21 cellular contexts compared by ENCODE assay signal in the genomic region with DNA sequence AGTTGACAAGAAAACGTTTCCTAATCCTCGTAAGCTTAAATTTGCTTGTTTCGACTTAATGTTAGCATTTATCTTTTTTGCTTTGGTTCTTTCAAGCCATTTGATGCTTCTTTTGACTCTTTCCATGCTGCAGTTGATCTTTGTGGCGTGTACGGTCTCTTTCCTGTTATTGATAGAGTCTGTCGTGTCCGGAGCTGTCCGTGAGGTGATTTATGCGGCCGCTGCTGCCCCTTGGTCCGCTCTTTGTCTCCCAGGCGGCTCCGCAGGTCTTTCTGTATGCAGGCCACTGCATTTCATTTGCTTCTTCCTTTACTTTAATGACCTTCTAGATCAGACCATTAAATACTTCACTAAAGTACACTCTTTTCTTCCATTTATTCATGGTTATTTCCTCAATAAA. TPM values are rescaled to one million over a fixed set of nuclear protein-coding genes. Genes with fewer than 3 reads are reported as not detected.
DNase-seq lines count a peak whose midpoint lies in the region; ATAC-seq, FAIRE-seq and TF ChIP-seq lines count a peak whose summit lies in the region.
"Had no signal": no experiment of that assay in that cellular context is flagged by ENCODE, and none has a peak within 500 bp of the region (broad histone marks: within the 10 kb centered on the region; RNA-seq: fewer than 3 reads in every experiment).

No MANE protein-coding gene starts in this region.

- H3K27ac ChIP-seq in ectodermal cell (ENCODE audit: insufficient read depth, low read depth, low read length, poor library complexity, severe bottlenecking) (peak overlapping the region; percentile 60), A673 (ENCODE audit: low read depth, low read length, poor library complexity, severe bottlenecking) (no peak overlapping the region)
- H3K27ac ChIP-seq: BLaER1 treated with 17β-estradiol and CSF1 and Interleukin-3, amounts not matched to agents 10 nM and 100 nM; SJCRH30 had no signal

- H3K27me3 ChIP-seq in ectodermal cell (ENCODE audit: control insufficient read depth, insufficient read depth, low read length, poor library complexity, severe bottlenecking) (no peaks in the 10 kb centered on the region), A673 (replicated peaks; ENCODE audit: insufficient read depth, low read depth, low read length, poor library complexity) (no peaks in the 10 kb centered on the region)
- H3K27me3 ChIP-seq: BLaER1 treated with 17β-estradiol and CSF1 and Interleukin-3, amounts not matched to agents 10 nM and 100 nM; SJCRH30 had no signal

- WGBS in ectodermal cell, 2 experiments = 91 to 95% methylated on average over 13 of the region's 13 CpGs

- CTCF ChIA-PET in A673 (lab: Charles Lee) = no interaction called here

- H3K9me3 Mint-ChIP-seq in natural killer cell (peaks cover 0 to 2% of the 10 kb centered on the region in 2 donors), mesothelial cell of epicardium (peaks cover 2% of the 10 kb centered on the region)
- H3K9me3 Mint-ChIP-seq in natural killer cell treated with Interleukin-12 subunit alpha and Interleukin-12 subunit beta and Interleukin-15 and Interleukin-18, amount 100 ng/mL, for 72 hours = no peaks in the 10 kb centered on the region

- no TSS peak for BruUV-seq in A673 (replicated peaks; lab: Mats Ljungman, UMichigan)

- POLR2A ChIA-PET in A673 (lab: Charles Lee; ENCODE audit: low non-redundant PET) = no interaction called here

- H3K27me3 Mint-ChIP-seq in natural killer cell (ENCODE audit: low read depth in 2 of 2) (no peaks in the 10 kb centered on the region), mesothelial cell of epicardium (ENCODE audit: low read depth) (no peaks in the 10 kb centered on the region)
- H3K27me3 Mint-ChIP-seq in natural killer cell treated with Interleukin-12 subunit alpha and Interleukin-12 subunit beta and Interleukin-15 and Interleukin-18, amount 100 ng/mL, for 72 hours = no peaks in the 10 kb centered on the region

- peaks cover 15% of the 10 kb centered on the region for H3K4me1 ChIP-seq in ectodermal cell (ENCODE audit: control insufficient read depth, insufficient read depth, low read length)
- H3K4me1 ChIP-seq in A673 (ENCODE audit: insufficient read depth, low read length, poor library complexity, severe bottlenecking) = peaks cover 9% of the 10 kb centered on the region

- no peak for TF ChIP-seq CTCF in natural killer cell (IDR thresholded peaks at IDR 0.05)
- no peak for TF ChIP-seq CTCF in mesothelial cell of epicardium (IDR thresholded peaks at IDR 0.05; ENCODE audit: unreplicated experiment)
- no peak for TF ChIP-seq CTCF in GM13976 (IDR thresholded peaks at IDR 0.05; ENCODE audit: borderline replicate concordance, control extremely low read depth, extremely low read depth, insufficient read depth, missing control alignments)
- TF ChIP-seq CTCF in A673 (conservative IDR thresholded peaks at IDR 0.05; ENCODE audit: low read depth, low read length) = no peak

- in situ Hi-C loops in GM13976 (cut with MboI; ENCODE audit: low sequenced_read_pairs, unreplicated experiment) = no loop called here

- H3K4me3 ChIP-seq in ectodermal cell (ENCODE audit: insufficient read depth, low read depth, low read length) (no peak overlapping the region), A673 (ENCODE audit: low read depth, low read length, poor library complexity, severe bottlenecking) (no peak overlapping the region)
- H3K4me3 ChIP-seq: BLaER1 treated with 17β-estradiol and CSF1 and Interleukin-3, amounts not matched to agents 10 nM and 100 nM; GM12878; SJCRH30 had no signal

- FAIRE-seq in GM12891 (lab: Jason Lieb, UNC) = no peak
- FAIRE-seq: GM12878, GM18507 had no signal

- peaks cover 53 to 58% of the 10 kb centered on the region in 2 donors for H3K4me1 Mint-ChIP-seq in natural killer cell
- H3K4me1 Mint-ChIP-seq in natural killer cell treated with Interleukin-12 subunit alpha and Interleukin-12 subunit beta and Interleukin-15 and Interleukin-18, amount 100 ng/mL, for 72 hours (ENCODE audit: low read depth in 2 of 2) = peaks cover 22 to 44% of the 10 kb centered on the region in 2 donors
- peaks cover 19% of the 10 kb centered on the region for H3K4me1 Mint-ChIP-seq in mesothelial cell of epicardium

- H3K36me3 ChIP-seq in ectodermal cell (ENCODE audit: control insufficient read depth, insufficient read depth, low read length) (peaks cover 2% of the 10 kb centered on the region), A673 (ENCODE audit: insufficient read depth, low read length, poor library complexity, severe bottlenecking) (no peaks in the 10 kb centered on the region)

- no peak for ATAC-seq in natural killer cell
- ATAC-seq in natural killer cell treated with Interleukin-12 subunit alpha and Interleukin-12 subunit beta and Interleukin-15 and Interleukin-18, amount 100 ng/mL, for 72 hours = no peak
- ATAC-seq: CD8-positive, alpha-beta T cell; GM12878 had no signal

- no peaks in the 10 kb centered on the region for H3K9me3 ChIP-seq in ectodermal cell (ENCODE audit: control insufficient read depth, low read length)
- no peaks in the 10 kb centered on the region for H3K9me3 ChIP-seq in A673 (ENCODE audit: low read depth, low read length, poor library complexity, severe bottlenecking)
- H3K9me3 ChIP-seq: SJCRH30 had no signal

- H3K4me3 Mint-ChIP-seq in natural killer cell (no peak overlapping the region), mesothelial cell of epicardium (no peak overlapping the region)
- H3K4me3 Mint-ChIP-seq in natural killer cell treated with Interleukin-12 subunit alpha and Interleukin-12 subunit beta and Interleukin-15 and Interleukin-18, amount 100 ng/mL, for 72 hours = no peak overlapping the region
- H3K4me3 Mint-ChIP-seq: CD8-positive, alpha-beta T cell had no signal

- DNase-seq in natural killer cell (no peak), mesothelial cell of epicardium (ENCODE audit: low spot score in 2 of 2, unreplicated experiment in 2 of 2) (no peak), GM12891 (ENCODE audit: insufficient read length, low spot score) (no peak), GM13976 (ENCODE audit: low spot score) (no peak), A673 (ENCODE audit: low spot score) (no peak)
- no peak for DNase-seq in natural killer cell treated with Interleukin-12 subunit alpha and Interleukin-12 subunit beta and Interleukin-15 and Interleukin-18, amount 100 ng/mL, for 72 hours (ENCODE audit: low spot score)
- DNase-seq: CD8-positive, alpha-beta T cell; DND-41; KG1; NCI-H1092 treated with DMSO at 0.1 percent for 48 hours; NCI-H1436 treated with DMSO at 0.1 percent for 48 hours; NCI-H2029; NCI-H345; NCI-H524; NCI-H774; NK-92 treated with Interleukin-12 subunit alpha and Interleukin-12 subunit beta, amount 100 ng/mL, for 24 hours; SJCRH30 had no signal

- H3K27ac Mint-ChIP-seq in natural killer cell (peak overlapping the region; percentile 6 to 42), mesothelial cell of epicardium (peak overlapping the region; percentile 32)
- H3K27ac Mint-ChIP-seq in natural killer cell treated with Interleukin-12 subunit alpha and Interleukin-12 subunit beta and Interleukin-15 and Interleukin-18, amount 100 ng/mL, for 72 hours = peak overlapping the region in 1 of 2 donors; percentile 3
- H3K27ac Mint-ChIP-seq: CD8-positive, alpha-beta T cell had no signal

- no peaks in the 10 kb centered on the region for H3K36me3 Mint-ChIP-seq in natural killer cell
- peaks cover 9% of the 10 kb centered on the region for H3K36me3 Mint-ChIP-seq in natural killer cell treated with Interleukin-12 subunit alpha and Interleukin-12 subunit beta and Interleukin-15 and Interleukin-18, amount 100 ng/mL, for 72 hours
- H3K36me3 Mint-ChIP-seq in mesothelial cell of epicardium = peaks cover 29% of the 10 kb centered on the region

- intact Hi-C loops in natural killer cell (cut with micrococcal nuclease) = no loop called here
- intact Hi-C loops in A673 (cut with micrococcal nuclease; ENCODE audit: unreplicated experiment) = no loop called here

- no peak for TF ChIP-seq POLR2A in GM12891 (IDR thresholded peaks at IDR 0.05; ENCODE audit: low read depth, low read length)

TF ChIP-seq in GM12891, 5 proteins besides CTCF, POLR2A, EP300 and RAD21:
- TF ChIP-seq POLR2AphosphoS5 (IDR thresholded peaks at IDR 0.05; ENCODE audit: low read depth, low read length) = no peak
- TF ChIP-seq POU2F2 (IDR thresholded peaks at IDR 0.05; ENCODE audit: low read depth, low read length) = no peak
- no peak for TF ChIP-seq SPI1 (IDR thresholded peaks at IDR 0.05; ENCODE audit: low read depth, low read length)
- TF ChIP-seq PAX5 (IDR thresholded peaks at IDR 0.05; ENCODE audit: insufficient read depth, low read length, severe bottlenecking) = no peak
- TF ChIP-seq TAF1 (IDR thresholded peaks at IDR 0.05; ENCODE audit: low read depth, low read length) = no peak

RNA-seq across cellular contexts. Expression of gene TBC1D22A, which starts 50.3 kb away (rescaled TPM):
- 10 to 100 TPM; 47.4 to 53.7 (median 53.2) TPM for total RNA-seq in natural killer cell
- total RNA-seq in natural killer cell treated with Interleukin-12 subunit alpha and Interleukin-12 subunit beta and Interleukin-15 and Interleukin-18, amount 100 ng/mL, for 72 hours = 10 to 100 TPM; 31.9 to 43.4 TPM
- 17.6 TPM for polyA plus RNA-seq in ectodermal cell (2013, experiment 1 of 4)
- polyA plus RNA-seq in ectodermal cell (2013, experiment 2 of 4) = 20.0 TPM
- polyA plus RNA-seq in ectodermal cell (2013, experiment 3 of 4) = 13.6 TPM
- polyA plus RNA-seq in ectodermal cell (2013, experiment 4 of 4) = 13.3 TPM
- 26.2 to 26.7 TPM (median 26.6 TPM) in 3 replicates for total RNA-seq in mesothelial cell of epicardium
- 41.0 TPM for polyA plus RNA-seq in GM12891 (2012; ENCODE audit: low read depth, missing spikeins)
- total RNA-seq in A673 (2021) = 22.5 and 23.5 TPM in 2 replicates
